Comparison of ENCODE assay signal across 10 cellular contexts in genomic region chr3:186614266-186614596, GRCh38. TPM values are rescaled to one million over a fixed set of nuclear protein-coding genes. Genes with fewer than 3 reads are reported as not detected.
DNase-seq lines count a peak whose midpoint lies in the region; ATAC-seq, FAIRE-seq and TF ChIP-seq lines count a peak whose summit lies in the region.
"Had no signal": no experiment of that assay in that cellular context is flagged by ENCODE, and none has a peak within 500 bp of the region (broad histone marks: within the 10 kb centered on the region; RNA-seq: fewer than 3 reads in every experiment).

No MANE protein-coding gene starts in this region.

- H3K4me1 ChIP-seq in CD8-positive, alpha-beta T cell (ENCODE audit: insufficient read depth, low read length), result peaks cover 17% of the 10 kb centered on the region
- H3K4me1 ChIP-seq in Karpas-422 (ENCODE audit: low read length), result peaks cover 10% of the 10 kb centered on the region
- H3K4me1 ChIP-seq in endothelial cell of umbilical vein (ENCODE audit: control insufficient read depth, extremely low read depth, insufficient read depth, low read length), result peaks cover 5% of the 10 kb centered on the region

- H3K27me3 ChIP-seq in CD8-positive, alpha-beta T cell (ENCODE audit: insufficient read depth, low read length), result no peaks in the 10 kb centered on the region
- H3K27me3 ChIP-seq in Karpas-422 (ENCODE audit: low read length), result no peaks in the 10 kb centered on the region
- H3K27me3 ChIP-seq in endothelial cell of umbilical vein (ENCODE audit: control insufficient read depth in 2 of 2, insufficient read depth in 2 of 2, low read length in 2 of 2), result peaks cover 5 to 19% of the 10 kb centered on the region in 2 experiments
- H3K27me3 ChIP-seq: upper lobe of left lung had no signal

- no peaks in the 10 kb centered on the region for H3K36me3 Mint-ChIP-seq in CD8-positive, alpha-beta T cell

- no TSS peak for BruUV-seq in endothelial cell of umbilical vein (replicated peaks; lab: Mats Ljungman, UMichigan)

- no peak for TF ChIP-seq POLR2A in endothelial cell of umbilical vein (IDR thresholded peaks at IDR 0.05; ENCODE audit: low read depth, low read length)
- no peak for TF ChIP-seq POLR2A in GM12891 (IDR thresholded peaks at IDR 0.05; ENCODE audit: low read depth, low read length)

- H3K27me3 Mint-ChIP-seq in CD8-positive, alpha-beta T cell (ENCODE audit: low read depth), result peaks cover 23% of the 10 kb centered on the region

- H3K4me3 ChIP-seq in CD8-positive, alpha-beta T cell (ENCODE audit: low read depth, low read length), result peak overlapping the region; percentile 21
- H3K4me3 ChIP-seq in Karpas-422 (ENCODE audit: low read length) (peak overlapping the region; percentile 47; the same call in 1 of the 2 replicates), endothelial cell of umbilical vein (replicated peaks in 1 of 3; ENCODE audit: insufficient read depth in 1 of 3, low read depth in 1 of 3, low read length in 3 of 3) (no peak overlapping the region)
- H3K4me3 ChIP-seq: gastrocnemius medialis, upper lobe of left lung had no signal

- H3K9ac ChIP-seq in Karpas-422 (ENCODE audit: low read length), result peak overlapping the region; percentile 38
- H3K9ac ChIP-seq in endothelial cell of umbilical vein (replicated peaks; ENCODE audit: extremely low read depth, insufficient read depth, low read length), result no peak overlapping the region

- H3K4me1 Mint-ChIP-seq in CD8-positive, alpha-beta T cell (ENCODE audit: low read depth), result peaks cover 22% of the 10 kb centered on the region

- FAIRE-seq in endothelial cell of umbilical vein (lab: Jason Lieb, UNC) (no peak), GM12891 (lab: Jason Lieb, UNC) (no peak)

- peak overlapping the region; percentile 46 for H3K4me3 Mint-ChIP-seq in CD8-positive, alpha-beta T cell

- no peaks in the 10 kb centered on the region for H3K9me1 ChIP-seq in endothelial cell of umbilical vein (replicated peaks; ENCODE audit: control insufficient read depth, extremely low read depth, insufficient read depth, low read length)

- dilution Hi-C loops in endothelial cell of umbilical vein (cut with MboI; ENCODE audit: extremely low pct_ligation_motif_present, low sequenced_read_pairs), result no loop called here

- no peak for ATAC-seq in CD8-positive, alpha-beta T cell
- ATAC-seq in HG03378 (IDR thresholded peaks at IDR 0.05; ENCODE audit: unreplicated experiment), result no peak

- TF ChIP-seq CTCF in CD8-positive, alpha-beta T cell (IDR thresholded peaks at IDR 0.05), result no peak
- no peak for TF ChIP-seq CTCF in endothelial cell of umbilical vein (IDR thresholded peaks at IDR 0.05; ENCODE audit: extremely low read depth in 1 of 2, insufficient read depth in 1 of 2, low read depth in 1 of 2, low read length in 2 of 2)

- H4K20me1 ChIP-seq in Karpas-422 (ENCODE audit: insufficient read depth, low read depth, low read length), result no peaks in the 10 kb centered on the region
- no peaks in the 10 kb centered on the region for H4K20me1 ChIP-seq in endothelial cell of umbilical vein (replicated peaks; ENCODE audit: control insufficient read depth, extremely low read depth, insufficient read depth, low read length)

- no peaks in the 10 kb centered on the region for H3K9me2 ChIP-seq in Karpas-422 (replicated peaks; ENCODE audit: insufficient read depth, low read length)

- CTCF ChIA-PET in CD8-positive, alpha-beta T cell (lab: Charles Lee), result interaction anchor here (0.6 to 8.5 kb wide), 39 partner anchors 9 to 707 kb away, joined by 3 to 274 read pairs (median 4); partner anchors contain the start of gene RFC4
- CTCF ChIA-PET in endothelial cell of umbilical vein (lab: Charles Lee), result interaction anchor here (0.7 to 6.1 kb wide), 40 partner anchors 9 to 1100 kb away, joined by 3 to 195 read pairs (median 5); partner anchors contain the start of genes DNAJB11 and EIF4A2

- no peak overlapping the region for H3K27ac Mint-ChIP-seq in CD8-positive, alpha-beta T cell

- intact Hi-C loops in CD8-positive, alpha-beta T cell (cut with DNase I, micrococcal nuclease), result loop anchor here (1.0 to 10.0 kb wide), 3 partner anchors 43 to 551 kb away; partner anchors contain the start of gene DNAJB11 (in 1 of the 2)
- intact Hi-C loops in endothelial cell of umbilical vein (cut with micrococcal nuclease), result loop anchor here (10.0 kb wide), 1 partner anchor 551 kb away; no protein-coding TSS in a partner anchor

- no peaks in the 10 kb centered on the region for H3K9me3 Mint-ChIP-seq in CD8-positive, alpha-beta T cell

- no peak for DNase-seq in CD8-positive, alpha-beta T cell
- DNase-seq in Karpas-422 (no peak), endothelial cell of umbilical vein (ENCODE audit: low read depth, low spot score) (peak; percentile 9), GM12891 (ENCODE audit: insufficient read length, low spot score) (no peak)

- no peak overlapping the region for H3K27ac ChIP-seq in CD8-positive, alpha-beta T cell (ENCODE audit: low read depth, low read length)
- H3K27ac ChIP-seq in Karpas-422 (ENCODE audit: low read length), result no peak overlapping the region
- no peak overlapping the region for H3K27ac ChIP-seq in endothelial cell of umbilical vein (ENCODE audit: insufficient read depth, low read depth, low read length)
- H3K27ac ChIP-seq: C4-2B, gastrocnemius medialis, upper lobe of left lung, VCaP had no signal

- H3K79me2 ChIP-seq in Karpas-422 (ENCODE audit: low read length) (no peaks in the 10 kb centered on the region), endothelial cell of umbilical vein (ENCODE audit: control insufficient read depth, insufficient read depth, low read length) (no peaks in the 10 kb centered on the region)

- H2AFZ ChIP-seq in Karpas-422 (ENCODE audit: low read length), result peak overlapping the region; percentile 63; the same call in 1 of the 2 replicates
- H2AFZ ChIP-seq in endothelial cell of umbilical vein (ENCODE audit: low read depth, low read length), result no peak overlapping the region

- H3K9me3 ChIP-seq in CD8-positive, alpha-beta T cell (ENCODE audit: low read length), result no peaks in the 10 kb centered on the region
- no peaks in the 10 kb centered on the region for H3K9me3 ChIP-seq in Karpas-422 (ENCODE audit: low read length)
- no peaks in the 10 kb centered on the region for H3K9me3 ChIP-seq in endothelial cell of umbilical vein (replicated peaks; ENCODE audit: control insufficient read depth, insufficient read depth, low read length)
- H3K9me3 ChIP-seq: gastrocnemius medialis, upper lobe of left lung had no signal

- H3K4me2 ChIP-seq in Karpas-422 (ENCODE audit: low read depth, low read length, poor library complexity, severe bottlenecking), result peak overlapping the region; percentile 63
- no peak overlapping the region for H3K4me2 ChIP-seq in endothelial cell of umbilical vein (ENCODE audit: insufficient read depth, low read length)

- POLR2A ChIA-PET in CD8-positive, alpha-beta T cell (lab: Charles Lee), result interaction anchor here (0.7 to 2.4 kb wide), 4 partner anchors 158 to 207 kb away, joined by 3 to 14 read pairs (median 4); partner anchors contain the start of gene EIF4A2
- POLR2A ChIA-PET in endothelial cell of umbilical vein (lab: Charles Lee), result interaction anchor here (0.7 kb wide), 1 partner anchor 632 kb away, joined by 4 read pairs; no protein-coding TSS in a partner anchor

- no peaks in the 10 kb centered on the region for H3K36me3 ChIP-seq in CD8-positive, alpha-beta T cell (ENCODE audit: insufficient read depth, low read length)
- H3K36me3 ChIP-seq in Karpas-422 (ENCODE audit: insufficient read depth, low read length) (no peaks in the 10 kb centered on the region), endothelial cell of umbilical vein (ENCODE audit: control insufficient read depth in 2 of 2, extremely low read depth in 1 of 2, insufficient read depth in 2 of 2, low read length in 2 of 2) (no peaks in the 10 kb centered on the region)
- H3K36me3 ChIP-seq: gastrocnemius medialis, upper lobe of left lung had no signal

RNA-seq across cellular contexts. Expression of gene AHSG, which starts 1.4 kb away (rescaled TPM):
- not detected for total RNA-seq in CD8-positive, alpha-beta T cell
- total RNA-seq in Karpas-422 (2014; rRNA removed; shearing (Covaris generic); ENCODE audit: low replicate concordance), result not detected in 2 replicates
- not detected in 2 replicates for total RNA-seq in endothelial cell of umbilical vein
- not detected in 2 replicates for polyA plus RNA-seq in endothelial cell of umbilical vein
- polyA plus RNA-seq in endothelial cell of umbilical vein (2011; cell fraction: cytosol; rRNA removed), result not detected in 2 replicates
- polyA plus RNA-seq in endothelial cell of umbilical vein (2011; cell fraction: nucleus; rRNA removed), result 0.27 TPM in 1 of 2 replicates, not detected in the other
- 0.22 and 0.25 TPM in 2 replicates for polyA plus RNA-seq in endothelial cell of umbilical vein (2012)
- 0.93 TPM in 1 of 2 replicates, not detected in the other for polyA minus RNA-seq in endothelial cell of umbilical vein
- polyA minus RNA-seq in endothelial cell of umbilical vein (2011; cell fraction: cytosol; rRNA and poly(A)+ RNA removed), result not detected
- polyA minus RNA-seq in endothelial cell of umbilical vein (2011; cell fraction: nucleus; rRNA and poly(A)+ RNA removed), result not detected in 2 replicates
- polyA plus RNA-seq in GM12891 (2012; ENCODE audit: low read depth, missing spikeins), result not detected
- total RNA-seq: sciatic nerve had no signal

RNA-seq across cellular contexts. Expression of gene FETUB, which starts 26.0 kb away (rescaled TPM):
- not detected for total RNA-seq in CD8-positive, alpha-beta T cell
- total RNA-seq in Karpas-422 (2014; rRNA removed; shearing (Covaris generic); ENCODE audit: low replicate concordance), result not detected in 2 replicates
- total RNA-seq in endothelial cell of umbilical vein, result not detected in 2 replicates
- not detected in 2 replicates for polyA plus RNA-seq in endothelial cell of umbilical vein
- not detected in 2 replicates for polyA plus RNA-seq in endothelial cell of umbilical vein (2011; cell fraction: cytosol; rRNA removed)
- not detected in 2 replicates for polyA plus RNA-seq in endothelial cell of umbilical vein (2011; cell fraction: nucleus; rRNA removed)
- not detected in 2 replicates for polyA plus RNA-seq in endothelial cell of umbilical vein (2012)
- not detected in 2 replicates for polyA minus RNA-seq in endothelial cell of umbilical vein
- polyA minus RNA-seq in endothelial cell of umbilical vein (2011; cell fraction: cytosol; rRNA and poly(A)+ RNA removed), result not detected
- not detected in 2 replicates for polyA minus RNA-seq in endothelial cell of umbilical vein (2011; cell fraction: nucleus; rRNA and poly(A)+ RNA removed)
- polyA plus RNA-seq in GM12891 (2012; ENCODE audit: low read depth, missing spikeins), result not detected
- total RNA-seq: gastrocnemius medialis, sciatic nerve, upper lobe of left lung had no signal

RNA-seq across cellular contexts. Expression of gene DNAJB11, which starts 43.7 kb away (rescaled TPM):
- total RNA-seq in CD8-positive, alpha-beta T cell, result 10 to 100 TPM; 70.2 to 73.4 TPM
- total RNA-seq in Karpas-422 (2014; rRNA removed; shearing (Covaris generic); ENCODE audit: low replicate concordance), result 103 and 127 TPM in 2 replicates
- total RNA-seq in endothelial cell of umbilical vein, result 87.6 and 100 TPM in 2 replicates
- polyA plus RNA-seq in endothelial cell of umbilical vein, result 25.2 and 39.5 TPM in 2 replicates
- 50.4 and 58.7 TPM in 2 replicates for polyA plus RNA-seq in endothelial cell of umbilical vein (2011; cell fraction: cytosol; rRNA removed)
- polyA plus RNA-seq in endothelial cell of umbilical vein (2011; cell fraction: nucleus; rRNA removed), result 71.8 and 113 TPM in 2 replicates
- polyA plus RNA-seq in endothelial cell of umbilical vein (2012), result 84.5 and 111 TPM in 2 replicates
- polyA minus RNA-seq in endothelial cell of umbilical vein, result 21.9 and 24.8 TPM in 2 replicates
- 29.2 TPM for polyA minus RNA-seq in endothelial cell of umbilical vein (2011; cell fraction: cytosol; rRNA and poly(A)+ RNA removed)
- 47.8 and 87.5 TPM in 2 replicates for polyA minus RNA-seq in endothelial cell of umbilical vein (2011; cell fraction: nucleus; rRNA and poly(A)+ RNA removed)
- 34.4 TPM for polyA plus RNA-seq in GM12891 (2012; ENCODE audit: low read depth, missing spikeins)

RNA-seq across cellular contexts. Expression of gene TBCCD1, which starts 47.1 kb away (rescaled TPM):
- 10 to 100 TPM in 1 of 2 experiments, 1 to 10 TPM in 1; 9.9 to 10.6 TPM for total RNA-seq in CD8-positive, alpha-beta T cell
- total RNA-seq in Karpas-422 (2014; rRNA removed; shearing (Covaris generic); ENCODE audit: low replicate concordance), result 20.6 and 38.7 TPM in 2 replicates
- total RNA-seq in endothelial cell of umbilical vein, result 16.5 and 18.6 TPM in 2 replicates
- 16.6 and 17.0 TPM in 2 replicates for polyA plus RNA-seq in endothelial cell of umbilical vein
- polyA plus RNA-seq in endothelial cell of umbilical vein (2011; cell fraction: cytosol; rRNA removed), result 11.3 and 12.8 TPM in 2 replicates
- 24.3 and 24.5 TPM in 2 replicates for polyA plus RNA-seq in endothelial cell of umbilical vein (2011; cell fraction: nucleus; rRNA removed)
- polyA plus RNA-seq in endothelial cell of umbilical vein (2012), result 10.4 and 15.7 TPM in 2 replicates
- polyA minus RNA-seq in endothelial cell of umbilical vein, result 36.3 and 37.6 TPM in 2 replicates
- 11.5 TPM for polyA minus RNA-seq in endothelial cell of umbilical vein (2011; cell fraction: cytosol; rRNA and poly(A)+ RNA removed)
- polyA minus RNA-seq in endothelial cell of umbilical vein (2011; cell fraction: nucleus; rRNA and poly(A)+ RNA removed), result 24.5 and 37.7 TPM in 2 replicates
- polyA plus RNA-seq in GM12891 (2012; ENCODE audit: low read depth, missing spikeins), result 4.4 TPM

RNA-seq across cellular contexts. Expression of gene HRG, which starts 51.6 kb away (rescaled TPM):
- not detected for total RNA-seq in CD8-positive, alpha-beta T cell
- total RNA-seq in Karpas-422 (2014; rRNA removed; shearing (Covaris generic); ENCODE audit: low replicate concordance), result not detected in 2 replicates
- total RNA-seq in endothelial cell of umbilical vein, result not detected in 2 replicates
- polyA plus RNA-seq in endothelial cell of umbilical vein, result not detected in 2 replicates
- not detected in 2 replicates for polyA plus RNA-seq in endothelial cell of umbilical vein (2011; cell fraction: cytosol; rRNA removed)
- polyA plus RNA-seq in endothelial cell of umbilical vein (2011; cell fraction: nucleus; rRNA removed), result not detected in 2 replicates
- not detected in 2 replicates for polyA plus RNA-seq in endothelial cell of umbilical vein (2012)
- not detected in 2 replicates for polyA minus RNA-seq in endothelial cell of umbilical vein
- not detected for polyA minus RNA-seq in endothelial cell of umbilical vein (2011; cell fraction: cytosol; rRNA and poly(A)+ RNA removed)
- polyA minus RNA-seq in endothelial cell of umbilical vein (2011; cell fraction: nucleus; rRNA and poly(A)+ RNA removed), result not detected in 2 replicates
- not detected for polyA plus RNA-seq in GM12891 (2012; ENCODE audit: low read depth, missing spikeins)
- total RNA-seq: sciatic nerve had no signal

Comparison
In these comparisons a context has a peak if more than half of its experiments do, and no peak if none do; other contexts are left out.
1. H3K4me3 ChIP-seq: peak in CD8-positive, alpha-beta T cell (single experiment) and Karpas-422 (single experiment); none in endothelial cell of umbilical vein (0 of 3).